17 cellular contexts compared by ENCODE assay signal in genomic region chr1:44881011-44881632, GRCh38. TPM values are rescaled to one million over a fixed set of nuclear protein-coding genes. Genes with fewer than 3 reads are reported as not detected.
DNase-seq lines count a peak whose midpoint lies in the region; ATAC-seq and TF ChIP-seq lines count a peak whose summit lies in the region.
"Had no signal": no experiment of that assay in that cellular context is flagged by ENCODE, and none has a peak within 500 bp of the region (broad histone marks: within the 10 kb centered on the region; RNA-seq: fewer than 3 reads in every experiment).

No MANE protein-coding gene starts in this region.

- H3K4me3 Mint-ChIP-seq in brain (no peak overlapping the region), nephron progenitor cell (no peak overlapping the region)
- H3K4me3 Mint-ChIP-seq: activated CD4-positive, alpha-beta T cell treated with anti-CD3 and anti-CD28 coated beads for 36 hours; effector memory CD8-positive, alpha-beta T cell had no signal

- H3K4me1 ChIP-seq in thoracic aorta (ENCODE audit: control insufficient read depth in 1 of 2, low read depth in 2 of 2): peaks cover 0 to 4% of the 10 kb centered on the region in 2 donors
- H3K4me1 ChIP-seq: pancreas, SJCRH30 had no signal

- no peak for ATAC-seq in thoracic aorta (ENCODE audit: insufficient number of reproducible peaks, low FRiP score, low read depth)
- ATAC-seq in GM19397 (IDR thresholded peaks at IDR 0.05; ENCODE audit: unreplicated experiment): no peak
- ATAC-seq: activated CD4-positive, alpha-beta T cell treated with anti-CD3 and anti-CD28 coated beads for 36 hours; effector memory CD8-positive, alpha-beta T cell; pancreas had no signal

- peak overlapping the region; percentile 6 to 75 for H3K27ac ChIP-seq in thoracic aorta
- H3K27ac ChIP-seq: 22Rv1, pancreas, SJCRH30 had no signal

- H3K27me3 Mint-ChIP-seq in brain (no peaks in the 10 kb centered on the region), nephron progenitor cell (ENCODE audit: low read depth, poor library complexity) (no peaks in the 10 kb centered on the region)
- H3K27me3 Mint-ChIP-seq: activated CD4-positive, alpha-beta T cell treated with anti-CD3 and anti-CD28 coated beads for 36 hours; effector memory CD8-positive, alpha-beta T cell had no signal

- peaks cover 76% of the 10 kb centered on the region for H3K36me3 Mint-ChIP-seq in brain
- H3K36me3 Mint-ChIP-seq in nephron progenitor cell (ENCODE audit: low read depth): peaks cover 76% of the 10 kb centered on the region

- no peaks in the 10 kb centered on the region for H3K27me3 ChIP-seq in thoracic aorta (replicated peaks; ENCODE audit: insufficient read depth)
- H3K27me3 ChIP-seq: pancreas, SJCRH30 had no signal

- DNase-seq in DMS 273 (lab: John Stamatoyannopoulos, UW; ENCODE audit: unreplicated experiment): peak; percentile 15
- DNase-seq in DMS 273 treated with DMSO at 0.1 percent for 48 hours (lab: John Stamatoyannopoulos, UW): no peak
- DNase-seq in globus pallidus (ENCODE audit: low spot score): peak; percentile 8
- no peak for DNase-seq in thoracic aorta (ENCODE audit: low spot score)
- no peak for DNase-seq in SKM-1 (lab: John Stamatoyannopoulos, UW; ENCODE audit: unreplicated experiment)
- DNase-seq in nephron progenitor cell: no peak
- DNase-seq: activated CD4-positive, alpha-beta T cell treated with anti-CD3 and anti-CD28 coated beads for 36 hours; activated effector memory CD4-positive, alpha-beta T cell treated with anti-CD3 and anti-CD28 coated beads, Interleukin-2, amount 50 U/mL, for 16 hours; effector memory CD8-positive, alpha-beta T cell; kidney; NCI-H524; pancreas; SJCRH30; trophoblast cell had no signal

- H3K27ac Mint-ChIP-seq in brain (peak overlapping the region in 3 of 5 experiments; percentile 75 to 84 (median 82)), nephron progenitor cell (no peak overlapping the region)
- H3K27ac Mint-ChIP-seq: activated CD4-positive, alpha-beta T cell treated with anti-CD3 and anti-CD28 coated beads for 36 hours; effector memory CD8-positive, alpha-beta T cell had no signal

- TF ChIP-seq CTCF in brain (conservative IDR thresholded peaks at IDR 0.05): no peak
- no peak for TF ChIP-seq CTCF in thoracic aorta (IDR thresholded peaks at IDR 0.05)
- TF ChIP-seq CTCF in nephron progenitor cell (IDR thresholded peaks at IDR 0.05): no peak

- H3K9me3 ChIP-seq in thoracic aorta: no peaks in the 10 kb centered on the region
- H3K9me3 ChIP-seq: pancreas had no signal

- H3K36me3 ChIP-seq in thoracic aorta: no peaks in the 10 kb centered on the region

- H3K4me3 ChIP-seq in thoracic aorta: no peak overlapping the region
- H3K4me3 ChIP-seq: pancreas, SJCRH30 had no signal

- H3K9me3 Mint-ChIP-seq in brain: peaks cover 0 to 5% (median 5%) of the 10 kb centered on the region in 5 experiments
- peaks cover 29% of the 10 kb centered on the region for H3K9me3 Mint-ChIP-seq in nephron progenitor cell
- H3K9me3 Mint-ChIP-seq: effector memory CD8-positive, alpha-beta T cell had no signal

- H3K4me1 Mint-ChIP-seq in brain (peaks cover 17% of the 10 kb centered on the region), nephron progenitor cell (no peaks in the 10 kb centered on the region)
- H3K4me1 Mint-ChIP-seq: activated CD4-positive, alpha-beta T cell treated with anti-CD3 and anti-CD28 coated beads for 36 hours had no signal

RNA-seq across cellular contexts. Expression of gene PTCH2, which starts 38.1 kb away (rescaled TPM):
- 0.71 TPM for polyA plus RNA-seq in brain (ENCODE audit: insufficient read depth, low read depth, low replicate concordance)
- 1 to 10 TPM in 1 of 2 donors, under 1 TPM in 1; 0.95 to 1.3 TPM for total RNA-seq in thoracic aorta

Comparison
In these comparisons a context has a peak if more than half of its experiments do, and no peak if none do; other contexts are left out.
1. DNase-seq: peak in DMS 273 (single experiment) and globus pallidus (single experiment); none in DMS 273 treated with DMSO at 0.1 percent for 48 hours (single experiment), thoracic aorta (single experiment), SKM-1 (single experiment) and nephron progenitor cell (single experiment).